ENCODE assay signal across 9 cellular contexts in genomic region chr9:128055222-128056040, GRCh38. TPM values are rescaled to one million over a fixed set of nuclear protein-coding genes. Genes with fewer than 3 reads are reported as not detected.
A peak's percentile ranks its signal among the peaks of the same experiment; 100 is the strongest.
DNase-seq lines count a peak whose midpoint lies in the region; ATAC-seq, FAIRE-seq and TF ChIP-seq lines count a peak whose summit lies in the region.
"Had no signal": no experiment of that assay in that cellular context is flagged by ENCODE, and none has a peak within 500 bp of the region (broad histone marks: within the 10 kb centered on the region; RNA-seq: fewer than 3 reads in every experiment).

No MANE protein-coding gene starts in this region.

- ATAC-seq in K562 (no peak), gastrocnemius medialis (peak; percentile 70 to 75)

- peak overlapping the region in 1 of 2 experiments; percentile 75; a peak in 1 of 4 replicates for H3K9ac ChIP-seq in K562 (ENCODE audit: insufficient read depth in 1 of 2, low read depth in 2 of 2, low read length in 2 of 2)

- no peaks in the 10 kb centered on the region for H3K36me3 ChIP-seq in K562 (ENCODE audit: control insufficient read depth, insufficient read depth, low read length)
- no peaks in the 10 kb centered on the region for H3K36me3 ChIP-seq in gastrocnemius medialis

- H3K27me3 ChIP-seq in K562 (ENCODE audit: control insufficient read depth in 2 of 2, insufficient read depth in 2 of 2, low read length in 2 of 2) (no peaks in the 10 kb centered on the region), layer of hippocampus (ENCODE audit: control insufficient read depth, insufficient read depth, low read length) (no peaks in the 10 kb centered on the region), gastrocnemius medialis (no peaks in the 10 kb centered on the region)

- CTCF ChIA-PET in K562 (lab: Yijun Ruan, JAX; ENCODE audit: low intra/inter-chr PET ratio) = no interaction called here

- no peak overlapping the region for H3K27ac ChIP-seq in K562 (ENCODE audit: extremely low read depth, low read depth, low read length)
- H3K27ac ChIP-seq in layer of hippocampus (ENCODE audit: low read depth, low read length) = peak overlapping the region; percentile 84
- peak overlapping the region; percentile 64 to 86 (median 78) for H3K27ac ChIP-seq in gastrocnemius medialis

- POLR2A ChIA-PET in K562 (lab: Yijun Ruan, JAX) = interaction anchor here (0.9 to 1.5 kb wide), 3 partner anchors 11 to 13 kb away, joined by 3 to 4 read pairs (median 3); partner anchors contain the start of genes NAIF1 and SLC25A25

- TF ChIP-seq POLR2A in K562 (conservative IDR thresholded peaks at IDR 0.05) (no peak), gastrocnemius medialis (IDR thresholded peaks at IDR 0.05) (peak; percentile 11 to 60)

- 62% methylated on average over 9 of the region's 11 CpGs for WGBS in K562 (ENCODE audit: insufficient coverage, low coverage, missing lambda C conversion rate)

- DNase-seq in G401 (ENCODE audit: low spot score) (peak; percentile 20), K562 (ENCODE audit: extremely low read depth in 1 of 4, low spot score in 3 of 4) (peak in 1 of 4 experiments; percentile 6), gastrocnemius medialis (peak; percentile 59 to 83), NCI-H1930 (lab: John Stamatoyannopoulos, UW) (no peak), NK-92 (lab: John Stamatoyannopoulos, UW; ENCODE audit: unreplicated experiment) (no peak), HTR-8/SVneo (ENCODE audit: insufficient read length, low spot score) (no peak)
- DNase-seq in stimulated activated CD4-positive, alpha-beta T cell treated with anti-CD3 and anti-CD28 coated beads, Interleukin-12 subunit alpha, Interleukin-12 subunit beta, amount 100 ng/mL, for 4 hours = no peak
- DNase-seq: DMS 273 treated with DMSO at 0.1 percent for 48 hours had no signal

- H3K4me2 ChIP-seq in K562 (ENCODE audit: insufficient read depth, low read length) = no peak overlapping the region

- peak overlapping the region; percentile 49; the same call in 1 of the 2 replicates for H2AFZ ChIP-seq in K562 (ENCODE audit: low read depth, low read length)

- no TSS peak for BruUV-seq in K562 (replicated peaks; lab: Mats Ljungman, UMichigan)

- no peak for TF ChIP-seq RAD21 in K562 (CRISPR knock-in tag; conservative IDR thresholded peaks at IDR 0.05 in 1 of 2, IDR thresholded peaks at IDR 0.05 in 1 of 2)

- TF ChIP-seq CTCF in K562 (IDR thresholded peaks at IDR 0.05 in 2 of 3, conservative IDR thresholded peaks at IDR 0.05 in 1 of 3; ENCODE audit: insufficient read depth in 2 of 3, low read depth in 1 of 3, low read length in 3 of 3) (no peak), gastrocnemius medialis (IDR thresholded peaks at IDR 0.05 in 4 of 5, conservative IDR thresholded peaks at IDR 0.05 in 1 of 5) (no peak)

- in situ Hi-C loops in G401 (cut with HindIII; ENCODE audit: low sequenced_read_pairs) = no loop called here
- in situ Hi-C loops in K562 (cut with MboI) = no loop called here
- in situ Hi-C loops in gastrocnemius medialis (cut with MboI; ENCODE audit: low sequenced_read_pairs in 4 of 4) = no loop called here

- H3K9me1 ChIP-seq in K562 (ENCODE audit: control insufficient read depth, insufficient read depth, low read length) = no peaks in the 10 kb centered on the region

- no peak for TF ChIP-seq EP300 in K562 (IDR thresholded peaks at IDR 0.05; ENCODE audit: low read length)

- H3K4me1 ChIP-seq in K562 (replicated peaks in 1 of 2; ENCODE audit: control insufficient read depth in 2 of 2, insufficient read depth in 2 of 2, low read length in 2 of 2) (peaks cover 8 to 13% of the 10 kb centered on the region in 2 experiments; a peak in 3 of 5 replicates), gastrocnemius medialis (peaks cover 27 to 33% of the 10 kb centered on the region in 2 donors)

- intact Hi-C loops in K562 (cut with micrococcal nuclease) (no loop called here), gastrocnemius medialis (cut with DNase I; ENCODE audit: low total_unique reads) (no loop called here)

- no peaks in the 10 kb centered on the region for H3K79me2 ChIP-seq in K562 (ENCODE audit: control insufficient read depth, insufficient read depth, low read length)

- no peaks in the 10 kb centered on the region for H3K9me3 ChIP-seq in K562 (replicated peaks; ENCODE audit: control insufficient read depth, insufficient read depth, low read depth, low read length)
- H3K9me3 ChIP-seq in gastrocnemius medialis = no peaks in the 10 kb centered on the region

- no peaks in the 10 kb centered on the region for H4K20me1 ChIP-seq in K562 (replicated peaks; ENCODE audit: control insufficient read depth, insufficient read depth, low read length)

- H3K4me3 ChIP-seq in K562 = no peak overlapping the region
- peak overlapping the region in 1 of 4 donors; percentile 18 for H3K4me3 ChIP-seq in gastrocnemius medialis

- FAIRE-seq in K562 (lab: Jason Lieb, UNC) (no peak), HTR-8/SVneo (lab: Jason Lieb, UNC) (no peak)

TF ChIP-seq in K562, 482 proteins besides CTCF, POLR2A, EP300 and RAD21:
- no peak for TF ChIP-seq CTBP1 (IDR thresholded peaks at IDR 0.05; ENCODE audit: borderline replicate concordance)
- no peak for TF ChIP-seq GATAD2B (IDR thresholded peaks at IDR 0.05; ENCODE audit: borderline replicate concordance)
- no peak for TF ChIP-seq ZNF324 (CRISPR knock-in tag; IDR thresholded peaks at IDR 0.05)
- no peak for TF ChIP-seq NFE2 (IDR thresholded peaks at IDR 0.05; ENCODE audit: low read depth)
- TF ChIP-seq CSDE1 (IDR thresholded peaks at IDR 0.05) = no peak
- TF ChIP-seq ZBTB9 (CRISPR knock-in tag; IDR thresholded peaks at IDR 0.05) = no peak
- TF ChIP-seq MTF1 (CRISPR knock-in tag; IDR thresholded peaks at IDR 0.05; ENCODE audit: borderline replicate concordance) = no peak
- no peak for TF ChIP-seq STAT5B (CRISPR knock-in tag; IDR thresholded peaks at IDR 0.05)
- no peak for TF ChIP-seq SNRNP70 (optimal IDR thresholded peaks at IDR 0.05; ENCODE audit: low read depth, low read length)
- no peak for TF ChIP-seq IFI16 (CRISPR knock-in tag; IDR thresholded peaks at IDR 0.05)
- TF ChIP-seq HIVEP1 (CRISPR knock-in tag; IDR thresholded peaks at IDR 0.05) = no peak
- no peak for TF ChIP-seq CBX5 (IDR thresholded peaks at IDR 0.05; ENCODE audit: borderline replicate concordance, low read depth)
- no peak for TF ChIP-seq NR2F6 (CRISPR knock-in tag; IDR thresholded peaks at IDR 0.05)
- TF ChIP-seq PTTG1 (tag; IDR thresholded peaks at IDR 0.05; ENCODE audit: low read depth) = no peak

RNA-seq across cellular contexts. Expression of gene NAIF1, which starts 11.7 kb away (rescaled TPM):
- total RNA-seq in G401 (2014; rRNA removed; shearing (Covaris generic)) = 5.4 and 6.6 TPM in 2 replicates
- 14.2 and 31.0 TPM in 2 replicates for total RNA-seq in K562 (2011; cell fraction: chromatin; rRNA removed; ENCODE audit: low replicate concordance)
- total RNA-seq in K562 (2011; cell fraction: nucleolus; rRNA removed) = 27.1 and 29.7 TPM in 2 replicates
- total RNA-seq in K562 (2011; cell fraction: nucleoplasm; rRNA removed) = 19.1 and 19.8 TPM in 2 replicates
- total RNA-seq in K562 (2014; rRNA removed) = 21.3 and 27.6 TPM in 2 replicates
- 15.8 and 16.2 TPM in 2 replicates for total RNA-seq in K562 (2014; rRNA removed; fragmentation: Illumina TruSeq; extraction: Trizol)
- total RNA-seq in K562 (2015; rRNA removed; fragmentation: Illumina TruSeq; extraction: Trizol) = 15.9 and 17.4 TPM in 2 replicates
- total RNA-seq in K562 (2021) = 23.1 and 26.6 TPM in 2 replicates
- polyA plus RNA-seq in K562 (2011; rRNA removed) = 17.2 and 21.5 TPM in 2 replicates
- polyA plus RNA-seq in K562 (2011; cell fraction: cytosol; rRNA removed) = 24.4 and 26.5 TPM in 2 replicates
- polyA plus RNA-seq in K562 (2011; cell fraction: nucleus; rRNA removed) = 17.1 and 20.0 TPM in 2 replicates
- 16.5 and 19.9 TPM in 2 replicates for polyA plus RNA-seq in K562 (2012)
- polyA plus RNA-seq in K562 (2014; fragmentation: Illumina TruSeq; extraction: Trizol) = 16.3 and 16.9 TPM in 2 replicates
- 1 to 10 TPM; 4.8 to 5.3 TPM for polyA plus RNA-seq in K562 (2014; fragmentation: Nextera tagmentation; extraction: Ambion mirVana)
- polyA plus RNA-seq in K562 (2014; rRNA removed) = 17.7 and 17.8 TPM in 2 replicates
- 14.9 and 19.6 TPM in 2 replicates for polyA minus RNA-seq in K562 (2011; rRNA and poly(A)+ RNA removed)
- polyA minus RNA-seq in K562 (2011; cell fraction: cytosol; rRNA and poly(A)+ RNA removed) = 14.2 and 26.5 TPM in 2 replicates
- 6.3 and 7.7 TPM in 2 replicates for polyA minus RNA-seq in K562 (2011; cell fraction: nucleus; rRNA and poly(A)+ RNA removed)
- 1 to 10 TPM; 3.6 to 7.4 (median 6.9) TPM for total RNA-seq in gastrocnemius medialis

RNA-seq across cellular contexts. Expression of gene SLC25A25, which starts 12.6 kb away (rescaled TPM):
- total RNA-seq in G401 (2014; rRNA removed; shearing (Covaris generic)) = 25.5 and 29.0 TPM in 2 replicates
- 56.5 and 74.4 TPM in 2 replicates for total RNA-seq in K562 (2011; cell fraction: chromatin; rRNA removed; ENCODE audit: low replicate concordance)
- total RNA-seq in K562 (2011; cell fraction: nucleolus; rRNA removed) = 41.5 and 42.5 TPM in 2 replicates
- 26.8 and 33.4 TPM in 2 replicates for total RNA-seq in K562 (2011; cell fraction: nucleoplasm; rRNA removed)
- total RNA-seq in K562 (2014; rRNA removed) = 35.9 and 39.5 TPM in 2 replicates
- total RNA-seq in K562 (2014; rRNA removed; fragmentation: Illumina TruSeq; extraction: Trizol) = 19.0 and 19.3 TPM in 2 replicates
- 23.2 and 25.1 TPM in 2 replicates for total RNA-seq in K562 (2015; rRNA removed; fragmentation: Illumina TruSeq; extraction: Trizol)
- total RNA-seq in K562 (2021) = 30.1 and 30.7 TPM in 2 replicates
- 21.7 and 26.7 TPM in 2 replicates for polyA plus RNA-seq in K562 (2011; rRNA removed)
- 20.4 and 25.8 TPM in 2 replicates for polyA plus RNA-seq in K562 (2011; cell fraction: cytosol; rRNA removed)
- polyA plus RNA-seq in K562 (2011; cell fraction: nucleus; rRNA removed) = 29.9 and 44.4 TPM in 2 replicates
- 20.5 and 23.5 TPM in 2 replicates for polyA plus RNA-seq in K562 (2012)
- 18.7 and 25.2 TPM in 2 replicates for polyA plus RNA-seq in K562 (2014; fragmentation: Illumina TruSeq; extraction: Trizol)
- under 1 TPM; 0.07 to 0.10 TPM for polyA plus RNA-seq in K562 (2014; fragmentation: Nextera tagmentation; extraction: Ambion mirVana)
- polyA plus RNA-seq in K562 (2014; rRNA removed) = 27.2 and 31.0 TPM in 2 replicates
- 21.0 and 28.2 TPM in 2 replicates for polyA minus RNA-seq in K562 (2011; rRNA and poly(A)+ RNA removed)
- 14.7 and 16.8 TPM in 2 replicates for polyA minus RNA-seq in K562 (2011; cell fraction: cytosol; rRNA and poly(A)+ RNA removed)
- polyA minus RNA-seq in K562 (2011; cell fraction: nucleus; rRNA and poly(A)+ RNA removed) = 14.8 and 20.9 TPM in 2 replicates
- 10 to 100 TPM; 26.9 to 98.7 (median 46.0) TPM for total RNA-seq in gastrocnemius medialis

Comparison
In these comparisons a context has a peak if more than half of its experiments do, and no peak if none do; other contexts are left out.
1. DNase-seq: peak in G401 (single experiment) and gastrocnemius medialis (2 of 2); none in NCI-H1930 (0 of 2), NK-92 (single experiment), stimulated activated CD4-positive, alpha-beta T cell treated with anti-CD3 and anti-CD28 coated beads, Interleukin-12 subunit alpha, Interleukin-12 subunit beta, amount 100 ng/mL, for 4 hours (single experiment) and HTR-8/SVneo (single experiment).